In the genomic region with DNA sequence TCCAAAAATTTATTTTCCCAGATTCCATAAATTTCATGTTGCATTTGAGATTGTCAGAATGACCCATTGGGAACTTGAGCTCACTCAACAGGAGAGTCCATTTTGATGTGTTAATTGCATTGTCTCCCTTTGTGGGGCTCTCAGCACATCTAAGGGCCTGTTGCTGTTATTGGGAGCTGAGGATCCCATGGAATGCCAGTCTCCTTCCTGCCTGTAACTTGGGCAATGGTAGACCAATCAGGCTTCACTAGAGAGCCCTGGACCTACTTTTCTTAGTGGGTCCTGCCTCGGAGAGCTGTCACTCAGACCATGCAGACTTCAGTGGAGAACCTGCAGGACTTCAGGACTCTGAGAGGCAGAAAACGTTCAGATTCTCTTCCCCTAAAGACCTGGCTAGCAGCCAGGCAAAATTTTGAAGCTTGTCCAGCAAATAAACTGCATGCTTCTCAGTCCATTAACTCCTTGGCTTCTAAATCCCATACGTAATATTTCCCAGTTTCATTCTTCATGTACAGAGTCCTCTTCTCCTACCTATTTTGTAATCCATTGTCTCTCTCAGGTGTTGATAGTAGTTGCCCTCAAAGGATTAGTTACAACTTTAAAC, we compare ENCODE assay signal across 2 cellular contexts.
TF ChIP-seq lines count a peak whose summit lies in the region.

No MANE protein-coding gene starts in this region.

TF ChIP-seq in endothelial cell of umbilical vein, 7 proteins besides CTCF, POLR2A, EP300 and RAD21:
- TF ChIP-seq GATA2 (IDR thresholded peaks at IDR 0.05; ENCODE audit: insufficient read depth, insufficient read length, low read depth, low read length) (no peak), JUN (IDR thresholded peaks at IDR 0.05; ENCODE audit: borderline replicate concordance, insufficient read depth, insufficient read length, low read depth) (no peak), POLR2AphosphoS5 (IDR thresholded peaks at IDR 0.05; ENCODE audit: insufficient read depth, low read depth, low read length) (no peak), EZH2 (IDR thresholded peaks at IDR 0.05; ENCODE audit: borderline replicate concordance, low read depth, low read length, severe bottlenecking) (no peak), MYC (IDR thresholded peaks at IDR 0.05; ENCODE audit: low read depth, low read length) (no peak)
- TF ChIP-seq, protein P1, sequence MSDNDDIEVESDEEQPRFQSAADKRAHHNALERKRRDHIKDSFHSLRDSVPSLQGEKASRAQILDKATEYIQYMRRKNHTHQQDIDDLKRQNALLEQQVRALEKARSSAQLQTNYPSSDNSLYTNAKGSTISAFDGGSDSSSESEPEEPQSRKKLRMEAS (IDR thresholded peaks at IDR 0.05; ENCODE audit: insufficient read depth, insufficient read length): no peak

TF ChIP-seq in SK-N-SH, 30 proteins besides CTCF, POLR2A, EP300 and RAD21:
- no peak for TF ChIP-seq ELF1 (IDR thresholded peaks at IDR 0.05)
- TF ChIP-seq FOSL2 (IDR thresholded peaks at IDR 0.05; ENCODE audit: borderline replicate concordance, low read depth): no peak
- TF ChIP-seq NRF1 (IDR thresholded peaks at IDR 0.05; ENCODE audit: low read depth, low read length): no peak
